In the genomic region with DNA sequence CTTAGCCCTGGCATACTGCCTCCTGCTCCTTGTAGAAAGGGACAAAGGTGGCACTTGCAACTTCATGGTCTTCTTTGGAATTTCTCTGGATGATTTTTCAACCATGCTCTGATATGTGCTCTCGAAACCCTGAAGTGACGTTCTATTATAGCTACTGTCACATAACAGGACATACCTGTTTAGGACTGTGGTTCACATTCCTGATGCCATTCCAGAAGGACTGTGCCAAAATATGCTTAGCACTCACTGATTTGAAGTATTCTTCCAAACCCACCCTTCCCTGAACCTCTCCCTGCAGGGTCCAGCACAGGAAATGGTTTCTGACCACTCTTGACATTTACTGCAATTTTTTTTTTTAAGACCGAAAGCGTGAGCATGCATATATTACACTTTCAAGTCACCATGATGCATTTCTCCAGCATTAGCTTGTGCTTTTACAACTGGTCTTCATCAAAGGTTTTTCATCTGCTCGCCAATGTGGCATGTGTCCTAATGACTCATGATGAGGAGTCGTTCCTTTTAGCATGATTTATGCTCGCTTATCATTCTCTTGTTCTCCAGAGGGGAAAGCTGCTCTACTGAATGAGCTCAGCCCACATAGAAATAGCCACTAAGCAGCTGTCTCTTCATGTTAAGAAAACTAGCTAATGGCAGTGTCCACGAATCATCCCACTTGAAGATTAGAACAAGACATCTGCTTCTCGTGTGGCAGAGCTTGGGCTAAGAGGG, we compare ENCODE assay signal across 11 cellular contexts.
DNase-seq lines count a peak whose midpoint lies in the region; ATAC-seq and TF ChIP-seq lines count a peak whose summit lies in the region.
"Had no signal": no experiment of that assay in that cellular context is flagged by ENCODE, and none has a peak within 500 bp of the region (broad histone marks: within the 10 kb centered on the region; RNA-seq: fewer than 3 reads in every experiment).

No MANE protein-coding gene starts in this region.

- intact Hi-C loops in Panc1 (cut with micrococcal nuclease; ENCODE audit: unreplicated experiment): no loop called here
- intact Hi-C loops in transverse colon (cut with DNase I; ENCODE audit: low total_unique reads): no loop called here
- intact Hi-C loops in dorsolateral prefrontal cortex (cut with DNase I): no loop called here

- H3K27ac ChIP-seq in Panc1 (ENCODE audit: low read length) (no peak overlapping the region), epithelial cell of prostate (peak overlapping the region; percentile 61), transverse colon (no peak overlapping the region), dorsolateral prefrontal cortex (peak overlapping the region in 1 of 59 donors; percentile 10)

- no peak for TF ChIP-seq POLR2A in transverse colon (IDR thresholded peaks at IDR 0.05)

- H3K9me3 ChIP-seq in Panc1 (ENCODE audit: control insufficient read depth, insufficient read depth, low read depth, low read length) (no peaks in the 10 kb centered on the region), transverse colon (no peaks in the 10 kb centered on the region)
- H3K9me3 ChIP-seq: Caco-2 had no signal

- CTCF ChIA-PET in Panc1 (lab: Charles Lee): no interaction called here

- peaks cover 11% of the 10 kb centered on the region for H3K36me3 Mint-ChIP-seq in nephron (ENCODE audit: low read depth)

- no TSS peak for BruUV-seq in Panc1 (replicated peaks; lab: Mats Ljungman, UMichigan)

- H3K27me3 Mint-ChIP-seq in nephron (ENCODE audit: low read depth): peaks cover 8% of the 10 kb centered on the region
- H3K27me3 Mint-ChIP-seq: activated CD4-positive, alpha-beta T cell treated with anti-CD3 and anti-CD28 coated beads, Interleukin-2, amount 10 ng/mL, durations not matched to agents 7 days and 5 days had no signal

- peaks cover 12% of the 10 kb centered on the region for H3K9me3 Mint-ChIP-seq in nephron

- POLR2A ChIA-PET in Panc1 (lab: Charles Lee): no interaction called here

- peaks cover 24% of the 10 kb centered on the region for H3K4me1 Mint-ChIP-seq in nephron
- H3K4me1 Mint-ChIP-seq: activated CD4-positive, alpha-beta T cell treated with anti-CD3 and anti-CD28 coated beads, Interleukin-2, amount 10 ng/mL, durations not matched to agents 7 days and 5 days had no signal

- H3K4me3 ChIP-seq in AG10803 (ENCODE audit: low read length) (no peak overlapping the region), Panc1 (ENCODE audit: low read depth in 2 of 2, low read length in 2 of 2) (no peak overlapping the region), transverse colon (no peak overlapping the region), dorsolateral prefrontal cortex (no peak overlapping the region)

- no peaks in the 10 kb centered on the region for H3K36me3 ChIP-seq in Panc1 (ENCODE audit: control insufficient read depth, insufficient read depth, low read length)
- H3K36me3 ChIP-seq in transverse colon: no peaks in the 10 kb centered on the region

- H3K27ac Mint-ChIP-seq in nephron: peak overlapping the region; percentile 73 to 77 (median 75)
- H3K27ac Mint-ChIP-seq: activated CD4-positive, alpha-beta T cell treated with anti-CD3 and anti-CD28 coated beads, Interleukin-2, amount 10 ng/mL, durations not matched to agents 7 days and 5 days had no signal

- in situ Hi-C loops in Panc1 (cut with HindIII; ENCODE audit: low pct_unique_long_range_greater_than_20kb, low sequenced_read_pairs): no loop called here
- in situ Hi-C loops in transverse colon (cut with MboI; ENCODE audit: low pct_ligation_motif_present in 1 of 4, low pct_unique_long_range_greater_than_20kb in 1 of 4, low sequenced_read_pairs in 3 of 4): no loop called here

- no peaks in the 10 kb centered on the region for H3K4me1 ChIP-seq in Panc1 (ENCODE audit: control insufficient read depth, insufficient read depth, low read length)
- H3K4me1 ChIP-seq in transverse colon: peaks cover 0 to 5% (median 0%) of the 10 kb centered on the region in 4 donors

- no peak for TF ChIP-seq EP300 in transverse colon (IDR thresholded peaks at IDR 0.05; ENCODE audit: low read depth)

- peak overlapping the region in 1 of 3 experiments; percentile 17 for H3K4me3 Mint-ChIP-seq in nephron
- H3K4me3 Mint-ChIP-seq: activated CD4-positive, alpha-beta T cell treated with anti-CD3 and anti-CD28 coated beads, Interleukin-2, amount 10 ng/mL, durations not matched to agents 7 days and 5 days had no signal

- 42 to 59% methylated on average over 5 to 9 of the region's 9 CpGs for WGBS in transverse colon (ENCODE audit: low coverage in 1 of 2), 2 donors

- ATAC-seq in Panc1 (no peak; the same call in none of the 2 replicates), GM19467 (IDR thresholded peaks at IDR 0.05; ENCODE audit: unreplicated experiment) (no peak)

- no peak for TF ChIP-seq CTCF in AG10803 (conservative IDR thresholded peaks at IDR 0.05; ENCODE audit: low read length)
- no peak for TF ChIP-seq CTCF in Panc1 (IDR thresholded peaks at IDR 0.05)
- no peak for TF ChIP-seq CTCF in nephron (IDR thresholded peaks at IDR 0.05; ENCODE audit: unreplicated experiment in 3 of 3)
- no peak for TF ChIP-seq CTCF in transverse colon (IDR thresholded peaks at IDR 0.05)
- no peak for TF ChIP-seq CTCF in dorsolateral prefrontal cortex (IDR thresholded peaks at IDR 0.05 in 54 of 56, conservative IDR thresholded peaks at IDR 0.05 in 2 of 56; ENCODE audit: low read depth in 1 of 56, partially characterized antibody in 56 of 56)

- peak; percentile 99 for DNase-seq in AG10803 (ENCODE audit: low read depth)
- peak; percentile 17 for DNase-seq in Panc1 (ENCODE audit: low read depth, low spot score)
- peak; percentile 60 for DNase-seq in epithelial cell of prostate (ENCODE audit: low read depth, low spot score)
- no peak for DNase-seq in transverse colon
- DNase-seq in NCI-H774 (lab: John Stamatoyannopoulos, UW): no peak
- no peak for DNase-seq in dorsolateral prefrontal cortex
- DNase-seq: activated CD4-positive, alpha-beta T cell treated with anti-CD3 and anti-CD28 coated beads, Interleukin-2, amount 10 ng/mL, durations not matched to agents 7 days and 5 days; Caco-2; central memory CD4-positive, alpha-beta T cell had no signal

- H3K27me3 ChIP-seq in Panc1 (ENCODE audit: control insufficient read depth, insufficient read depth, low read length) (no peaks in the 10 kb centered on the region), transverse colon (no peaks in the 10 kb centered on the region), dorsolateral prefrontal cortex (no peaks in the 10 kb centered on the region)

Comparison
In these comparisons a context has a peak if more than half of its experiments do, and no peak if none do; other contexts are left out.
1. DNase-seq: peak in AG10803 (single experiment), Panc1 (single experiment) and epithelial cell of prostate (single experiment); none in transverse colon (single experiment), NCI-H774 (single experiment) and dorsolateral prefrontal cortex (0 of 10).